In the genomic region with DNA sequence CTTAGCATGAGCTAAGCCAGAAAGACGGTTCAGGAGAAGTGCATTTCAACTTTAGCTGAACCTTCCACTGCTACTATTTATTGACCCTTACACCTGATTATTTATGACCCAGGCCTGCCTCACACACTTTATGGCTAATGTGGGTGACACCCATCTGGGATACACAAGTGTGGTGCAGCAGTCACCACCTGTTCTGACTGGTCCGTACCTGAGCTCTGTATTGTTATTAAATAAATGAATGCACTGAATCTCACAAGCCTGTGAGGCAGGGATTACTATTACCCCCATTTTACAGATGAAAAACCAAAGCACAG, we compare ENCODE assay signal across 8 cellular contexts. TPM values are rescaled to one million over a fixed set of nuclear protein-coding genes. Genes with fewer than 3 reads are reported as not detected.
A peak's percentile ranks its signal among the peaks of the same experiment; 100 is the strongest.
DNase-seq lines count a peak whose midpoint lies in the region; ATAC-seq and TF ChIP-seq lines count a peak whose summit lies in the region.

No MANE protein-coding gene starts in this region.

- H3K9me3 Mint-ChIP-seq in activated naive CD4-positive, alpha-beta T cell treated with anti-CD3 and anti-CD28 coated beads, Interleukin-2, amount 10 ng/mL, durations not matched to agents 7 days and 5 days = no peaks in the 10 kb centered on the region
- no peaks in the 10 kb centered on the region for H3K9me3 Mint-ChIP-seq in activated naive CD8-positive, alpha-beta T cell (ENCODE audit: low read depth)
- no peaks in the 10 kb centered on the region for H3K9me3 Mint-ChIP-seq in type B pancreatic cell

- peak overlapping the region; percentile 81 to 90 for H3K4me3 ChIP-seq in left lung

- no peaks in the 10 kb centered on the region for H3K27me3 ChIP-seq in left lung

- no peaks in the 10 kb centered on the region for H3K9me3 ChIP-seq in left lung

- intact Hi-C loops in left lung (cut with DNase I) = no loop called here

- no peaks in the 10 kb centered on the region for H3K27me3 Mint-ChIP-seq in activated naive CD4-positive, alpha-beta T cell treated with anti-CD3 and anti-CD28 coated beads, Interleukin-2, amount 10 ng/mL, durations not matched to agents 7 days and 5 days
- H3K27me3 Mint-ChIP-seq in activated naive CD8-positive, alpha-beta T cell = no peaks in the 10 kb centered on the region
- H3K27me3 Mint-ChIP-seq in type B pancreatic cell = peaks cover 3% of the 10 kb centered on the region

- ATAC-seq in left lung (no peak), GM19324 (IDR thresholded peaks at IDR 0.05; ENCODE audit: low FRiP score, unreplicated experiment) (no peak), GM21529 (IDR thresholded peaks at IDR 0.05; ENCODE audit: unreplicated experiment) (no peak)

- CTCF ChIA-PET in activated naive CD4-positive, alpha-beta T cell treated with anti-CD3 and anti-CD28 coated beads, Interleukin-2, amount 10 ng/mL, durations not matched to agents 7 days and 5 days (lab: Charles Lee) = interaction anchor here (0.8 to 4.4 kb wide), 10 partner anchors 9 to 60 kb away, joined by 3 to 58 read pairs (median 4); no protein-coding TSS in a partner anchor

- peak overlapping the region; percentile 97 to 99 for H3K27ac ChIP-seq in left lung

- peak overlapping the region; percentile 86 for H3K27ac Mint-ChIP-seq in activated naive CD4-positive, alpha-beta T cell treated with anti-CD3 and anti-CD28 coated beads, Interleukin-2, amount 10 ng/mL, durations not matched to agents 7 days and 5 days
- H3K27ac Mint-ChIP-seq in activated naive CD8-positive, alpha-beta T cell = peak overlapping the region; percentile 93
- H3K27ac Mint-ChIP-seq in type B pancreatic cell = peak overlapping the region; percentile 100

- peak overlapping the region; percentile 98 for H3K4me3 Mint-ChIP-seq in activated naive CD4-positive, alpha-beta T cell treated with anti-CD3 and anti-CD28 coated beads, Interleukin-2, amount 10 ng/mL, durations not matched to agents 7 days and 5 days
- peak overlapping the region; percentile 96 for H3K4me3 Mint-ChIP-seq in activated naive CD8-positive, alpha-beta T cell
- H3K4me3 Mint-ChIP-seq in type B pancreatic cell = peak overlapping the region; percentile 97

- H3K36me3 Mint-ChIP-seq in activated naive CD4-positive, alpha-beta T cell treated with anti-CD3 and anti-CD28 coated beads, Interleukin-2, amount 10 ng/mL, durations not matched to agents 7 days and 5 days = peaks cover 32% of the 10 kb centered on the region
- peaks cover 5% of the 10 kb centered on the region for H3K36me3 Mint-ChIP-seq in activated naive CD8-positive, alpha-beta T cell
- H3K36me3 Mint-ChIP-seq in type B pancreatic cell = peaks cover 10% of the 10 kb centered on the region

- H3K4me1 Mint-ChIP-seq in activated naive CD4-positive, alpha-beta T cell treated with anti-CD3 and anti-CD28 coated beads, Interleukin-2, amount 10 ng/mL, durations not matched to agents 7 days and 5 days = peaks cover 49% of the 10 kb centered on the region
- peaks cover 65% of the 10 kb centered on the region for H3K4me1 Mint-ChIP-seq in activated naive CD8-positive, alpha-beta T cell (ENCODE audit: low read depth)
- peaks cover 48% of the 10 kb centered on the region for H3K4me1 Mint-ChIP-seq in type B pancreatic cell (ENCODE audit: unreplicated experiment)

- peaks cover 42 to 69% of the 10 kb centered on the region in 2 donors for H3K4me1 ChIP-seq in left lung

- no peak for DNase-seq in activated naive CD4-positive, alpha-beta T cell treated with anti-CD3 and anti-CD28 coated beads, Interleukin-2, amount 10 ng/mL, durations not matched to agents 7 days and 5 days
- DNase-seq in activated naive CD4-positive, alpha-beta T cell treated with Interleukin-2 at 50 U/mL for 16 hours = no peak
- DNase-seq in left lung (no peak), type B pancreatic cell (ENCODE audit: extremely low spot score, unreplicated experiment) (no peak), glomerular visceral epithelial cell (ENCODE audit: extremely low spot score) (no peak)

- TF ChIP-seq CTCF in left lung (IDR thresholded peaks at IDR 0.05) (no peak), type B pancreatic cell (conservative IDR thresholded peaks at IDR 0.05) (no peak)

- no peaks in the 10 kb centered on the region for H3K36me3 ChIP-seq in left lung

RNA-seq across cellular contexts. Expression of a gene that starts 1.5 kb away (rescaled TPM):
- 100 to 1,000 TPM; 281 to 298 TPM for total RNA-seq in left lung
- 122 and 248 TPM in 2 replicates for total RNA-seq in type B pancreatic cell (ENCODE audit: low replicate concordance)
